Comparison of ENCODE assay signal across 15 cellular contexts in genomic region chr13:42395066-42395821, GRCh38.
DNase-seq lines count a peak whose midpoint lies in the region; ATAC-seq lines count a peak whose summit lies in the region.
"Had no signal": no experiment of that assay in that cellular context is flagged by ENCODE, and none has a peak within 500 bp of the region (broad histone marks: within the 10 kb centered on the region; RNA-seq: fewer than 3 reads in every experiment).

No MANE protein-coding gene starts in this region.

- H3K27me3 Mint-ChIP-seq in activated naive CD8-positive, alpha-beta T cell = no peaks in the 10 kb centered on the region

- peak overlapping the region; percentile 100 for H3K27ac Mint-ChIP-seq in activated naive CD8-positive, alpha-beta T cell
- H3K27ac Mint-ChIP-seq in stimulated activated effector memory CD8-positive, alpha-beta T cell treated with anti-CD3 and anti-CD28 coated beads, Interleukin-12 subunit alpha, Interleukin-12 subunit beta, amount 100 ng/mL, for 72 hours = peak overlapping the region; percentile 98

- H3K36me3 Mint-ChIP-seq in activated naive CD8-positive, alpha-beta T cell = peaks cover 10% of the 10 kb centered on the region
- peaks cover 42% of the 10 kb centered on the region for H3K36me3 Mint-ChIP-seq in stimulated activated effector memory CD8-positive, alpha-beta T cell treated with anti-CD3 and anti-CD28 coated beads, Interleukin-12 subunit alpha, Interleukin-12 subunit beta, amount 100 ng/mL, for 72 hours

- peak overlapping the region; percentile 92 for H3K4me3 Mint-ChIP-seq in activated naive CD8-positive, alpha-beta T cell
- peak overlapping the region; percentile 81 for H3K4me3 Mint-ChIP-seq in stimulated activated effector memory CD8-positive, alpha-beta T cell treated with anti-CD3 and anti-CD28 coated beads, Interleukin-12 subunit alpha, Interleukin-12 subunit beta, amount 100 ng/mL, for 72 hours

- peaks cover 7% of the 10 kb centered on the region for H3K9me3 Mint-ChIP-seq in activated naive CD8-positive, alpha-beta T cell (ENCODE audit: low read depth)
- H3K9me3 Mint-ChIP-seq in stimulated activated effector memory CD8-positive, alpha-beta T cell treated with anti-CD3 and anti-CD28 coated beads, Interleukin-12 subunit alpha, Interleukin-12 subunit beta, amount 100 ng/mL, for 72 hours = peaks cover 2% of the 10 kb centered on the region

- no peak for ATAC-seq in stimulated activated effector memory CD8-positive, alpha-beta T cell treated with anti-CD3 and anti-CD28 coated beads, Interleukin-12 subunit alpha, Interleukin-12 subunit beta, amount 100 ng/mL, for 72 hours
- no peak for ATAC-seq in left lobe of liver
- no peak for ATAC-seq in activated CD4-positive, CD25-positive, alpha-beta regulatory T cell treated with anti-CD3 and anti-CD28 coated beads, Interleukin-2, amount 50 U/mL, for 24 hours

- peaks cover 81% of the 10 kb centered on the region for H3K4me1 Mint-ChIP-seq in activated naive CD8-positive, alpha-beta T cell (ENCODE audit: low read depth)
- peaks cover 65% of the 10 kb centered on the region for H3K4me1 Mint-ChIP-seq in stimulated activated effector memory CD8-positive, alpha-beta T cell treated with anti-CD3 and anti-CD28 coated beads, Interleukin-12 subunit alpha, Interleukin-12 subunit beta, amount 100 ng/mL, for 72 hours

- peak; percentile 78 for DNase-seq in activated effector memory CD4-positive, alpha-beta T cell treated with anti-CD3 and anti-CD28 coated beads, Interleukin-2, amount 50 U/mL, for 16 hours
- DNase-seq in activated effector memory CD4-positive, alpha-beta T cell treated with Interleukin-2 at 50 U/mL for 16 hours = no peak
- DNase-seq in UCSD-AML1 (lab: John Stamatoyannopoulos, UW; ENCODE audit: unreplicated experiment) = peak; percentile 43
- peak in 1 of 2 donors; percentile 60 for DNase-seq in stimulated activated effector memory CD8-positive, alpha-beta T cell treated with anti-CD3 and anti-CD28 coated beads, Interleukin-12 subunit alpha, Interleukin-12 subunit beta, amount 100 ng/mL, for 72 hours (ENCODE audit: low spot score in 2 of 2)
- DNase-seq in C1 segment of cervical spinal cord (lab: John Stamatoyannopoulos, UW) = no peak
- no peak for DNase-seq in left lobe of liver (ENCODE audit: low spot score)
- DNase-seq: effector CD8-positive, alpha-beta T cell; MM.1S; NCI-H2081; NCI-H82; SHP77 treated with DMSO at 0.1 percent for 48 hours; sigmoid colon; testis had no signal

Comparison
In these comparisons a context has a peak if more than half of its experiments do, and no peak if none do; other contexts are left out.
1. DNase-seq: peak in activated effector memory CD4-positive, alpha-beta T cell treated with anti-CD3 and anti-CD28 coated beads, Interleukin-2, amount 50 U/mL, for 16 hours (single experiment) and UCSD-AML1 (single experiment); none in activated effector memory CD4-positive, alpha-beta T cell treated with Interleukin-2 at 50 U/mL for 16 hours (single experiment), C1 segment of cervical spinal cord (0 of 14) and left lobe of liver (single experiment).